1 cellular context compared by ENCODE assay signal in the genomic region with DNA sequence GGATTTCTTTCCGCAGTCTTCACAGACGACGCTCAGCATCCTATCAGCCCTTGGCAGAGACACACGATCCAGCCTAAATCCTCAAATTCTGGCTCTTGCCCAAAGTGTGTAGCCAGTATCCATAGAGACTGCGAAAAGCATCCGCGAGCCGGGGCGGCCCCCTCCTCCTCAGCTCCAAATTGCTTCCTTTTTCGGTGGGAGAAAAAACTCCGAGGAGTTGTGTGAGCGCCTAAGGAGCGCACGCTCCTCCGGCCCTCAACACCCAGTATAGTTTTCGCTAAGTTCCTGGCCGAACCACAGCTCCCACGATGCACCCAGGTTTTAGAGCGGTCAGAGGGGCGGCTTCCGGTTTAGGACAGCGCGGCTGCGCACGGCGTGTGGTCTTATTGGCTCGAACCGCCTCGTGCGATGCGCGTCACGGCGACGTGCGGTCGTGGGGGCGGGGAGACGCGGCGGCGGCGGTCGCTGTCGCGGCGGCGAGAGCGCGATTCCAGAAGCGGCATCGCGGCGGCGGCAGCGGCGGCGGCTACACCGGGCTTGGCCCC.
TF ChIP-seq lines count a peak whose summit lies in the region.

A gene with protein sequence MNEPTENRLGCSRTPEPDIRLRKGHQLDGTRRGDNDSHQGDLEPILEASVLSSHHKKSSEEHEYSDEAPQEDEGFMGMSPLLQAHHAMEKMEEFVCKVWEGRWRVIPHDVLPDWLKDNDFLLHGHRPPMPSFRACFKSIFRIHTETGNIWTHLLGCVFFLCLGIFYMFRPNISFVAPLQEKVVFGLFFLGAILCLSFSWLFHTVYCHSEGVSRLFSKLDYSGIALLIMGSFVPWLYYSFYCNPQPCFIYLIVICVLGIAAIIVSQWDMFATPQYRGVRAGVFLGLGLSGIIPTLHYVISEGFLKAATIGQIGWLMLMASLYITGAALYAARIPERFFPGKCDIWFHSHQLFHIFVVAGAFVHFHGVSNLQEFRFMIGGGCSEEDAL (plus strand): TSS at position 493 of the 545 bp plus-strand sequence. CDS start 63,274 bp downstream, outside the sequence.

TF ChIP-seq in HepG2, 621 proteins besides CTCF, POLR2A, EP300 and RAD21 (continued from another document and continues in another):
- TF ChIP-seq SOX6 (IDR thresholded peaks at IDR 0.05) (no peak), SOX6 (CRISPR knock-in tag; IDR thresholded peaks at IDR 0.05) (peak; percentile 54; the same call in 1 of the 2 replicates), GATA4 (IDR thresholded peaks at IDR 0.05; ENCODE audit: borderline replicate concordance, low read depth) (no peak), RFXAP (CRISPR knock-in tag; IDR thresholded peaks at IDR 0.05; ENCODE audit: borderline replicate concordance) (peak; percentile 91; the same call in 1 of the 2 replicates), ZGPAT (CRISPR knock-in tag; IDR thresholded peaks at IDR 0.05) (peak; percentile 62), MIER2 (CRISPR knock-in tag; IDR thresholded peaks at IDR 0.05) (peak; percentile 36; the same call in 1 of the 2 replicates), RXRB (CRISPR knock-in tag; IDR thresholded peaks at IDR 0.05; ENCODE audit: borderline replicate concordance) (peak; percentile 64; the same call in 1 of the 2 replicates), ZSCAN30 (CRISPR knock-in tag; IDR thresholded peaks at IDR 0.05) (0 out of 2 replicates have a peak, but pooled peaks have one; percentile 27), RNF2 (conservative IDR thresholded peaks at IDR 0.05; ENCODE audit: low read depth) (peak; percentile 85), ZNF891 (CRISPR knock-in tag; IDR thresholded peaks at IDR 0.05) (no peak), ZNF253 (CRISPR knock-in tag; IDR thresholded peaks at IDR 0.05; ENCODE audit: borderline replicate concordance) (no peak), ZNF749 (CRISPR knock-in tag; IDR thresholded peaks at IDR 0.05; ENCODE audit: borderline replicate concordance) (0 out of 2 replicates have a peak, but pooled peaks have one; percentile 85), HES4 (CRISPR knock-in tag; IDR thresholded peaks at IDR 0.05; ENCODE audit: borderline replicate concordance) (no peak), ZNF382 (CRISPR knock-in tag; IDR thresholded peaks at IDR 0.05; ENCODE audit: borderline replicate concordance) (no peak), ZNF510 (CRISPR knock-in tag; IDR thresholded peaks at IDR 0.05; ENCODE audit: low read depth) (0 out of 2 replicates have a peak, but pooled peaks have one; percentile 78), SP5 (CRISPR knock-in tag; IDR thresholded peaks at IDR 0.05; ENCODE audit: borderline replicate concordance, low read depth) (peak; percentile 46; the same call in 1 of the 2 replicates), HNF4A (CRISPR knock-in tag; IDR thresholded peaks at IDR 0.05) (no peak), KDM5B (CRISPR knock-in tag; IDR thresholded peaks at IDR 0.05; ENCODE audit: borderline replicate concordance) (peak; percentile 69; the same call in 1 of the 2 replicates), NONO (IDR thresholded peaks at IDR 0.05) (no peak), NONO (CRISPR knock-in tag; conservative IDR thresholded peaks at IDR 0.05) (peak; percentile 82), ISL2 (CRISPR knock-in tag; IDR thresholded peaks at IDR 0.05) (0 out of 2 replicates have a peak, but pooled peaks have one; percentile 14), PRDM15 (CRISPR knock-in tag; IDR thresholded peaks at IDR 0.05) (peak; percentile 54; the same call in 1 of the 2 replicates)
- TF ChIP-seq, protein P1, sequence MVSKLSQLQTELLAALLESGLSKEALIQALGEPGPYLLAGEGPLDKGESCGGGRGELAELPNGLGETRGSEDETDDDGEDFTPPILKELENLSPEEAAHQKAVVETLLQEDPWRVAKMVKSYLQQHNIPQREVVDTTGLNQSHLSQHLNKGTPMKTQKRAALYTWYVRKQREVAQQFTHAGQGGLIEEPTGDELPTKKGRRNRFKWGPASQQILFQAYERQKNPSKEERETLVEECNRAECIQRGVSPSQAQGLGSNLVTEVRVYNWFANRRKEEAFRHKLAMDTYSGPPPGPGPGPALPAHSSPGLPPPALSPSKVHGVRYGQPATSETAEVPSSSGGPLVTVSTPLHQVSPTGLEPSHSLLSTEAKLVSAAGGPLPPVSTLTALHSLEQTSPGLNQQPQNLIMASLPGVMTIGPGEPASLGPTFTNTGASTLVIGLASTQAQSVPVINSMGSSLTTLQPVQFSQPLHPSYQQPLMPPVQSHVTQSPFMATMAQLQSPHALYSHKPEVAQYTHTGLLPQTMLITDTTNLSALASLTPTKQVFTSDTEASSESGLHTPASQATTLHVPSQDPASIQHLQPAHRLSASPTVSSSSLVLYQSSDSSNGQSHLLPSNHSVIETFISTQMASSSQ (IDR thresholded peaks at IDR 0.05; ENCODE audit: low read depth): no peak
- TF ChIP-seq, protein P1 (CRISPR knock-in tag; IDR thresholded peaks at IDR 0.05; ENCODE audit: borderline replicate concordance): peak; percentile 65; the same call in 1 of the 2 replicates
- TF ChIP-seq, protein P2, sequence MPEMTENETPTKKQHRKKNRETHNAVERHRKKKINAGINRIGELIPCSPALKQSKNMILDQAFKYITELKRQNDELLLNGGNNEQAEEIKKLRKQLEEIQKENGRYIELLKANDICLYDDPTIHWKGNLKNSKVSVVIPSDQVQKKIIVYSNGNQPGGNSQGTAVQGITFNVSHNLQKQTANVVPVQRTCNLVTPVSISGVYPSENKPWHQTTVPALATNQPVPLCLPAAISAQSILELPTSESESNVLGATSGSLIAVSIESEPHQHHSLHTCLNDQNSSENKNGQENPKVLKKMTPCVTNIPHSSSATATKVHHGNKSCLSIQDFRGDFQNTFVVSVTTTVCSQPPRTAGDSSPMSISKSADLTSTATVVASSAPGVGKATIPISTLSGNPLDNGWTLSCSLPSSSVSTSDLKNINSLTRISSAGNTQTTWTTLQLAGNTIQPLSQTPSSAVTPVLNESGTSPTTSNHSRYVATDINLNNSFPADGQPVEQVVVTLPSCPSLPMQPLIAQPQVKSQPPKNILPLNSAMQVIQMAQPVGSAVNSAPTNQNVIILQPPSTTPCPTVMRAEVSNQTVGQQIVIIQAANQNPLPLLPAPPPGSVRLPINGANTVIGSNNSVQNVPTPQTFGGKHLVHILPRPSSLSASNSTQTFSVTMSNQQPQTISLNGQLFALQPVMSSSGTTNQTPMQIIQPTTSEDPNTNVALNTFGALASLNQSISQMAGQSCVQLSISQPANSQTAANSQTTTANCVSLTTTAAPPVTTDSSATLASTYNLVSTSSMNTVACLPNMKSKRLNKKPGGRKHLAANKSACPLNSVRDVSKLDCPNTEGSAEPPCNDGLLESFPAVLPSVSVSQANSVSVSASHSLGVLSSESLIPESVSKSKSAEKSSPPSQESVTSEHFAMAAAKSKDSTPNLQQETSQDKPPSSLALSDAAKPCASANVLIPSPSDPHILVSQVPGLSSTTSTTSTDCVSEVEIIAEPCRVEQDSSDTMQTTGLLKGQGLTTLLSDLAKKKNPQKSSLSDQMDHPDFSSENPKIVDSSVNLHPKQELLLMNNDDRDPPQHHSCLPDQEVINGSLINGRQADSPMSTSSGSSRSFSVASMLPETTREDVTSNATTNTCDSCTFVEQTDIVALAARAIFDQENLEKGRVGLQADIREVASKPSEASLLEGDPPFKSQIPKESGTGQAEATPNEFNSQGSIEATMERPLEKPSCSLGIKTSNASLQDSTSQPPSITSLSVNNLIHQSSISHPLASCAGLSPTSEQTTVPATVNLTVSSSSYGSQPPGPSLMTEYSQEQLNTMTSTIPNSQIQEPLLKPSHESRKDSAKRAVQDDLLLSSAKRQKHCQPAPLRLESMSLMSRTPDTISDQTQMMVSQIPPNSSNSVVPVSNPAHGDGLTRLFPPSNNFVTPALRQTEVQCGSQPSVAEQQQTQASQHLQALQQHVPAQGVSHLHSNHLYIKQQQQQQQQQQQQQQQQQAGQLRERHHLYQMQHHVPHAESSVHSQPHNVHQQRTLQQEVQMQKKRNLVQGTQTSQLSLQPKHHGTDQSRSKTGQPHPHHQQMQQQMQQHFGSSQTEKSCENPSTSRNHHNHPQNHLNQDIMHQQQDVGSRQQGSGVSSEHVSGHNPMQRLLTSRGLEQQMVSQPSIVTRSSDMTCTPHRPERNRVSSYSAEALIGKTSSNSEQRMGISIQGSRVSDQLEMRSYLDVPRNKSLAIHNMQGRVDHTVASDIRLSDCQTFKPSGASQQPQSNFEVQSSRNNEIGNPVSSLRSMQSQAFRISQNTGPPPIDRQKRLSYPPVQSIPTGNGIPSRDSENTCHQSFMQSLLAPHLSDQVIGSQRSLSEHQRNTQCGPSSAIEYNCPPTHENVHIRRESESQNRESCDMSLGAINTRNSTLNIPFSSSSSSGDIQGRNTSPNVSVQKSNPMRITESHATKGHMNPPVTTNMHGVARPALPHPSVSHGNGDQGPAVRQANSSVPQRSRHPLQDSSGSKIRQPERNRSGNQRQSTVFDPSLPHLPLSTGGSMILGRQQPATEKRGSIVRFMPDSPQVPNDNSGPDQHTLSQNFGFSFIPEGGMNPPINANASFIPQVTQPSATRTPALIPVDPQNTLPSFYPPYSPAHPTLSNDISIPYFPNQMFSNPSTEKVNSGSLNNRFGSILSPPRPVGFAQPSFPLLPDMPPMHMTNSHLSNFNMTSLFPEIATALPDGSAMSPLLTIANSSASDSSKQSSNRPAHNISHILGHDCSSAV (CRISPR knock-in tag; IDR thresholded peaks at IDR 0.05; ENCODE audit: borderline replicate concordance): no peak
- TF ChIP-seq, protein P3, sequence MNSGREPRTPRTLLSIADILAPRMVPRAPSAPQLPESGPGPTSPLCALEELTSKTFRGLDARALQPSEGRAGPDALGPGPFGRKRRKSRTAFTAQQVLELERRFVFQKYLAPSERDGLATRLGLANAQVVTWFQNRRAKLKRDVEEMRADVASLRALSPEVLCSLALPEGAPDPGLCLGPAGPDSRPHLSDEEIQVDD (CRISPR knock-in tag; IDR thresholded peaks at IDR 0.05; ENCODE audit: borderline replicate concordance): peak; percentile 80; the same call in 1 of the 2 replicates
- TF ChIP-seq, protein P4, sequence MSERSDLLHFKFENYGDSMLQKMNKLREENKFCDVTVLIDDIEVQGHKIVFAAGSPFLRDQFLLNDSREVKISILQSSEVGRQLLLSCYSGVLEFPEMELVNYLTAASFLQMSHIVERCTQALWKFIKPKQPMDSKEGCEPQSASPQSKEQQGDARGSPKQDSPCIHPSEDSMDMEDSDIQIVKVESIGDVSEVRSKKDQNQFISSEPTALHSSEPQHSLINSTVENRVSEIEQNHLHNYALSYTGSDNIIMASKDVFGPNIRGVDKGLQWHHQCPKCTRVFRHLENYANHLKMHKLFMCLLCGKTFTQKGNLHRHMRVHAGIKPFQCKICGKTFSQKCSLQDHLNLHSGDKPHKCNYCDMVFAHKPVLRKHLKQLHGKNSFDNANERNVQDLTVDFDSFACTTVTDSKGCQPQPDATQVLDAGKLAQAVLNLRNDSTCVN (CRISPR knock-in tag; IDR thresholded peaks at IDR 0.05; ENCODE audit: borderline replicate concordance): peak; percentile 80; the same call in 1 of the 2 replicates
